In the genomic region with DNA sequence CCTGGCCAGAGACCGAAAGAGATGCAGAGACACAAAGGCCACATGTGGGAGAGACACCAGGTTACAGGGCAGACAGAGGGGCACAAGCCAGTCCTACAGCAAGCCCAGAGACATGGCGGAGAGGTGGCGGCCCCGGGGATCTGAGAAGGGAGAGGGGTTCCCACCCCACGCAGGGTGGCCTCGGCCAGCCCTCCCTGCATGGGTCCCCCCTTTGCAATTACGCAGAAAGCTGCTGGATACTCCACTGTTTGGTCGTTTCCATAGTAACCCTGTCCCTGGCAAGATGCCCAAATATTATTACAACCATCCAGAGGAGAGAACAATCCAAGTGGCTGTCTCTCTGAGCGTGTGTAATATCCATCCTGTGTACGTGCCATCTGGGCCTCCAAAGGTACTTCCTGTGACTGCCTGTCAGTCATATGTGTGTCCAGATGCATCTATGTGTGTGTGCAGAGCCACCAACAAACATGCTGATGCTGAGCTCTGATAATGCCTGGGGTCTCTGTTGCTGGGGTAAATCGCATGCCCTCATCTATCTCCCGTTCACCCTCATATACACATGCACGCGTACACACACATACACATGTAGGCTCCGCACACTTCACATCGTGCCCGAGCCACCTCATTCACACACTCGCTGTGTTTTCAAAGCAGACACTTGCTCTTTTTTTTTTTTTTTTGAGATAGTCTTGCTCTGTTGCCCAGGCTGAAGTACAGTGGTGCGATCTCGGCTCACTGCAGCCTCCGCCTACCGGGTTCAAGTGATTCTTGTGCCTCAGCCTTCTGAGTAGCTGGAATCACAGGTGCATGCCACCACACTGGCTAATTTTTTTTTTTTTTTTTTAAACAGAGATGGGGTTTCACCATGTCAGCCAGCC, we compare ENCODE assay signal across 8 cellular contexts. TPM values are rescaled to one million over a fixed set of nuclear protein-coding genes. Genes with fewer than 3 reads are reported as not detected.
DNase-seq lines count a peak whose midpoint lies in the region; ATAC-seq, FAIRE-seq and TF ChIP-seq lines count a peak whose summit lies in the region.

No MANE protein-coding gene starts in this region.

- no peak overlapping the region for H2BK5ac ChIP-seq in neuronal stem cell (ENCODE audit: low read length)

- no peak for ATAC-seq in K562
- ATAC-seq in left colon: peak; percentile 67
- no peak for ATAC-seq in HG03565 (IDR thresholded peaks at IDR 0.05; ENCODE audit: unreplicated experiment)

- peak overlapping the region; percentile 75 for H3K4me2 ChIP-seq in BLaER1
- no peak overlapping the region for H3K4me2 ChIP-seq in K562 (ENCODE audit: insufficient read depth, low read length)
- no peak overlapping the region for H3K4me2 ChIP-seq in neuronal stem cell (ENCODE audit: insufficient read depth, low read length, poor library complexity, severe bottlenecking)

- H4K20me1 ChIP-seq in BLaER1: peaks cover 14% of the 10 kb centered on the region; the same call in 1 of the 2 replicates
- peaks cover 13% of the 10 kb centered on the region for H4K20me1 ChIP-seq in K562 (replicated peaks; ENCODE audit: control insufficient read depth, insufficient read depth, low read length)

- TF ChIP-seq POLR2A in K562 (conservative IDR thresholded peaks at IDR 0.05): no peak

- H3K36me3 ChIP-seq in BLaER1: peaks cover 19% of the 10 kb centered on the region; the same call in 1 of the 2 replicates
- H3K36me3 ChIP-seq in K562 (ENCODE audit: control insufficient read depth, insufficient read depth, low read length): peaks cover 38% of the 10 kb centered on the region; the same call in 2 of the 3 replicates
- H3K36me3 ChIP-seq in neuronal stem cell (replicated peaks in 1 of 2; ENCODE audit: control insufficient read depth in 2 of 2, insufficient read depth in 2 of 2, low read length in 2 of 2): peaks cover 31 to 59% of the 10 kb centered on the region in 2 donors

- H3K27ac ChIP-seq in BLaER1: no peak overlapping the region
- no peak overlapping the region; the same call in 2 of the 3 replicates for H3K27ac ChIP-seq in K562 (ENCODE audit: extremely low read depth, low read depth, low read length)
- no peak overlapping the region for H3K27ac ChIP-seq in neuronal stem cell (replicated peaks; ENCODE audit: low read length)

- H3K27me3 ChIP-seq in BLaER1 (peaks cover 2% of the 10 kb centered on the region), K562 (ENCODE audit: control insufficient read depth in 2 of 2, insufficient read depth in 2 of 2, low read length in 2 of 2) (no peaks in the 10 kb centered on the region), neuronal stem cell (ENCODE audit: control insufficient read depth in 3 of 3, insufficient read depth in 3 of 3, low read depth in 1 of 3, low read length in 3 of 3) (no peaks in the 10 kb centered on the region)

- H4K91ac ChIP-seq in neuronal stem cell (ENCODE audit: low read depth, low read length, poor library complexity): no peak overlapping the region

- FAIRE-seq in K562 (lab: Jason Lieb, UNC): no peak

- no peak overlapping the region for H3K14ac ChIP-seq in neuronal stem cell (ENCODE audit: low read length)

- no peak overlapping the region for H2BK15ac ChIP-seq in neuronal stem cell (ENCODE audit: low read length)

- H3K4me3 ChIP-seq in BLaER1 (no peak overlapping the region), K562 (no peak overlapping the region), neuronal stem cell (ENCODE audit: low read length in 2 of 2) (peak overlapping the region in 1 of 2 donors; percentile 27)

- no peak overlapping the region for H3K23ac ChIP-seq in neuronal stem cell (ENCODE audit: low read depth, low read length, poor library complexity)

- intact Hi-C loops in K562 (cut with micrococcal nuclease) (no loop called here), left colon (cut with DNase I, micrococcal nuclease) (no loop called here)

- TF ChIP-seq RAD21 in K562 (CRISPR knock-in tag; conservative IDR thresholded peaks at IDR 0.05 in 1 of 2, IDR thresholded peaks at IDR 0.05 in 1 of 2): no peak

- WGBS in K562 (ENCODE audit: insufficient coverage, low coverage, missing lambda C conversion rate): 72% methylated on average over 19 of the region's 22 CpGs
- WGBS in neuronal stem cell (ENCODE audit: extremely low coverage in 2 of 2, insufficient read length in 2 of 2, insufficient replicate concordance in 1 of 2), 2 donors: no CpG with 5 or more reads among the region's 22 CpGs

- no peak overlapping the region for H2AK5ac ChIP-seq in neuronal stem cell (ENCODE audit: low read depth, low read length)

- H3K9me3 ChIP-seq in BLaER1 (no peaks in the 10 kb centered on the region), K562 (replicated peaks; ENCODE audit: control insufficient read depth, insufficient read depth, low read depth, low read length) (no peaks in the 10 kb centered on the region), neuronal stem cell (replicated peaks in 1 of 2; ENCODE audit: control insufficient read depth in 2 of 2, insufficient read depth in 1 of 2, low read depth in 1 of 2, low read length in 2 of 2) (no peaks in the 10 kb centered on the region)

- no peak for TF ChIP-seq CTCF in K562 (IDR thresholded peaks at IDR 0.05 in 2 of 3, conservative IDR thresholded peaks at IDR 0.05 in 1 of 3; ENCODE audit: insufficient read depth in 2 of 3, low read depth in 1 of 3, low read length in 3 of 3)

- H3K4ac ChIP-seq in neuronal stem cell (ENCODE audit: low read length): no peak overlapping the region

- BruUV-seq in K562 (replicated peaks; lab: Mats Ljungman, UMichigan): no TSS peak

- H2BK12ac ChIP-seq in neuronal stem cell (ENCODE audit: low read length): no peak overlapping the region

- H4K8ac ChIP-seq in neuronal stem cell (ENCODE audit: low read depth, low read length): no peak overlapping the region

- in situ Hi-C loops in K562 (cut with MboI): no loop called here

- H2AFZ ChIP-seq in K562 (ENCODE audit: low read depth, low read length): no peak overlapping the region
- H2AFZ ChIP-seq in neuronal stem cell (ENCODE audit: low read length): no peak overlapping the region

- peaks cover 59% of the 10 kb centered on the region for H3K79me2 ChIP-seq in K562 (ENCODE audit: control insufficient read depth, insufficient read depth, low read length)

- peaks cover 34% of the 10 kb centered on the region for H3K79me1 ChIP-seq in neuronal stem cell (ENCODE audit: low read depth, low read length)

- no peak for TF ChIP-seq EP300 in K562 (IDR thresholded peaks at IDR 0.05; ENCODE audit: low read length)

- CTCF ChIA-PET in K562 (lab: Yijun Ruan, JAX; ENCODE audit: low intra/inter-chr PET ratio): no interaction called here

- H2BK120ac ChIP-seq in neuronal stem cell (ENCODE audit: low read depth, low read length): no peak overlapping the region

- no peak overlapping the region for H3K9ac ChIP-seq in BLaER1
- H3K9ac ChIP-seq in K562 (ENCODE audit: insufficient read depth in 1 of 2, low read depth in 2 of 2, low read length in 2 of 2): 0 out of 4 replicates have a peak overlapping the region, but pooled peaks of 1 of the 2 experiments have one; percentile 1
- no peak overlapping the region for H3K9ac ChIP-seq in neuronal stem cell (ENCODE audit: low read depth, low read length, poor library complexity)

- H3K4me1 ChIP-seq in BLaER1 (peaks cover 86% of the 10 kb centered on the region), K562 (replicated peaks in 1 of 2; ENCODE audit: control insufficient read depth in 2 of 2, insufficient read depth in 2 of 2, low read length in 2 of 2) (peaks cover 19 to 40% of the 10 kb centered on the region in 2 experiments), neuronal stem cell (ENCODE audit: control insufficient read depth in 2 of 2, insufficient read depth in 1 of 2, low read depth in 1 of 2, low read length in 2 of 2) (peaks cover 23 to 25% of the 10 kb centered on the region in 2 donors)

- peaks cover 7% of the 10 kb centered on the region for H3K9me1 ChIP-seq in K562 (ENCODE audit: control insufficient read depth, insufficient read depth, low read length)

- DNase-seq in NCI-H1436 treated with DMSO at 0.1 percent for 48 hours (lab: John Stamatoyannopoulos, UW) (peak; percentile 61), K562 (ENCODE audit: extremely low read depth in 1 of 4, low spot score in 3 of 4) (no peak), left colon (peak; percentile 53 to 79), ureter (ENCODE audit: low spot score) (peak; percentile 79), neuronal stem cell (ENCODE audit: low spot score) (no peak), germinal center (ENCODE audit: low spot score) (no peak)

- POLR2A ChIA-PET in K562 (lab: Yijun Ruan, JAX): interaction anchor here (1.6 kb wide), 1 partner anchor 11 kb away, joined by 6 read pairs; no protein-coding TSS in a partner anchor

- H3K18ac ChIP-seq in neuronal stem cell (ENCODE audit: low read length): no peak overlapping the region

RNA-seq across cellular contexts. Expression of a gene that starts 5.5 kb away (rescaled TPM):
- total RNA-seq in K562 (2011; cell fraction: chromatin; rRNA removed; ENCODE audit: low replicate concordance): 12.2 and 22.3 TPM in 2 replicates
- 14.2 and 14.7 TPM in 2 replicates for total RNA-seq in K562 (2011; cell fraction: nucleolus; rRNA removed)
- total RNA-seq in K562 (2011; cell fraction: nucleoplasm; rRNA removed): 12.9 and 19.9 TPM in 2 replicates
- total RNA-seq in K562 (2014; rRNA removed): 6.6 and 8.3 TPM in 2 replicates
- total RNA-seq in K562 (2014; rRNA removed; fragmentation: Illumina TruSeq; extraction: Trizol): 3.0 and 3.7 TPM in 2 replicates
- 4.0 and 5.1 TPM in 2 replicates for total RNA-seq in K562 (2015; rRNA removed; fragmentation: Illumina TruSeq; extraction: Trizol)
- total RNA-seq in K562 (2021): 33.4 and 33.7 TPM in 2 replicates
- 5.9 and 7.0 TPM in 2 replicates for polyA plus RNA-seq in K562 (2011; rRNA removed)
- 7.1 and 19.3 TPM in 2 replicates for polyA plus RNA-seq in K562 (2011; cell fraction: cytosol; rRNA removed)
- polyA plus RNA-seq in K562 (2011; cell fraction: nucleus; rRNA removed): 12.9 and 33.2 TPM in 2 replicates
- 22.2 and 28.1 TPM in 2 replicates for polyA plus RNA-seq in K562 (2012)
- 14.0 and 17.8 TPM in 2 replicates for polyA plus RNA-seq in K562 (2014; fragmentation: Illumina TruSeq; extraction: Trizol)
- 1 to 10 TPM; 1.3 to 1.4 TPM for polyA plus RNA-seq in K562 (2014; fragmentation: Nextera tagmentation; extraction: Ambion mirVana)
- polyA plus RNA-seq in K562 (2014; rRNA removed): 17.1 and 20.3 TPM in 2 replicates
- 4.2 and 5.7 TPM in 2 replicates for polyA minus RNA-seq in K562 (2011; rRNA and poly(A)+ RNA removed)
- polyA minus RNA-seq in K562 (2011; cell fraction: cytosol; rRNA and poly(A)+ RNA removed): 12.4 and 18.0 TPM in 2 replicates
- polyA minus RNA-seq in K562 (2011; cell fraction: nucleus; rRNA and poly(A)+ RNA removed): 3.0 and 5.5 TPM in 2 replicates
- 10 to 100 TPM; 41.1 to 53.7 TPM for total RNA-seq in left colon
- 54.5 TPM for total RNA-seq in ureter
- polyA plus RNA-seq in neuronal stem cell (2013, experiment 1 of 2): 74.0 TPM
- 69.4 TPM for polyA plus RNA-seq in neuronal stem cell (2013, experiment 2 of 2)

RNA-seq across cellular contexts. Expression of a gene that starts 9.9 kb away (rescaled TPM):
- total RNA-seq in K562 (2011; cell fraction: chromatin; rRNA removed; ENCODE audit: low replicate concordance): 28.6 and 81.3 TPM in 2 replicates
- total RNA-seq in K562 (2011; cell fraction: nucleolus; rRNA removed): 130 and 156 TPM in 2 replicates
- total RNA-seq in K562 (2011; cell fraction: nucleoplasm; rRNA removed): 96.8 and 111 TPM in 2 replicates
- 509 and 525 TPM in 2 replicates for total RNA-seq in K562 (2014; rRNA removed)
- 498 and 574 TPM in 2 replicates for total RNA-seq in K562 (2014; rRNA removed; fragmentation: Illumina TruSeq; extraction: Trizol)
- total RNA-seq in K562 (2015; rRNA removed; fragmentation: Illumina TruSeq; extraction: Trizol): 469 and 476 TPM in 2 replicates
- total RNA-seq in K562 (2021): 460 and 522 TPM in 2 replicates
- 331 and 538 TPM in 2 replicates for polyA plus RNA-seq in K562 (2011; rRNA removed)
- polyA plus RNA-seq in K562 (2011; cell fraction: cytosol; rRNA removed): 662 and 1,258 TPM in 2 replicates
- polyA plus RNA-seq in K562 (2011; cell fraction: nucleus; rRNA removed): 149 and 186 TPM in 2 replicates
- 361 and 450 TPM in 2 replicates for polyA plus RNA-seq in K562 (2012)
- 538 and 584 TPM in 2 replicates for polyA plus RNA-seq in K562 (2014; fragmentation: Illumina TruSeq; extraction: Trizol)
- 1,000 to 10,000 TPM; 2,413 to 2,775 TPM for polyA plus RNA-seq in K562 (2014; fragmentation: Nextera tagmentation; extraction: Ambion mirVana)
- 729 and 824 TPM in 2 replicates for polyA plus RNA-seq in K562 (2014; rRNA removed)
- 209 and 374 TPM in 2 replicates for polyA minus RNA-seq in K562 (2011; rRNA and poly(A)+ RNA removed)
- polyA minus RNA-seq in K562 (2011; cell fraction: cytosol; rRNA and poly(A)+ RNA removed): 99.7 and 217 TPM in 2 replicates
- polyA minus RNA-seq in K562 (2011; cell fraction: nucleus; rRNA and poly(A)+ RNA removed): 36.3 and 46.2 TPM in 2 replicates
- 100 to 1,000 TPM; 131 to 154 TPM for total RNA-seq in left colon
- total RNA-seq in ureter: 156 TPM
- 263 TPM for polyA plus RNA-seq in neuronal stem cell (2013, experiment 1 of 2)
- polyA plus RNA-seq in neuronal stem cell (2013, experiment 2 of 2): 265 TPM

RNA-seq across cellular contexts. Expression of a gene that starts 12.5 kb away (rescaled TPM):
- total RNA-seq in K562 (2011; cell fraction: chromatin; rRNA removed; ENCODE audit: low replicate concordance): 5.3 and 11.2 TPM in 2 replicates
- 8.9 and 9.2 TPM in 2 replicates for total RNA-seq in K562 (2011; cell fraction: nucleolus; rRNA removed)
- total RNA-seq in K562 (2011; cell fraction: nucleoplasm; rRNA removed): 10.9 and 12.7 TPM in 2 replicates
- 21.7 and 29.6 TPM in 2 replicates for total RNA-seq in K562 (2014; rRNA removed)
- total RNA-seq in K562 (2014; rRNA removed; fragmentation: Illumina TruSeq; extraction: Trizol): 7.2 and 11.7 TPM in 2 replicates
- total RNA-seq in K562 (2015; rRNA removed; fragmentation: Illumina TruSeq; extraction: Trizol): 15.6 and 15.7 TPM in 2 replicates
- 60.7 and 78.7 TPM in 2 replicates for total RNA-seq in K562 (2021)
- 13.0 and 20.5 TPM in 2 replicates for polyA plus RNA-seq in K562 (2011; rRNA removed)
- polyA plus RNA-seq in K562 (2011; cell fraction: cytosol; rRNA removed): 7.8 and 30.3 TPM in 2 replicates
- polyA plus RNA-seq in K562 (2011; cell fraction: nucleus; rRNA removed): 6.0 and 11.9 TPM in 2 replicates
- 25.2 and 31.6 TPM in 2 replicates for polyA plus RNA-seq in K562 (2012)
- polyA plus RNA-seq in K562 (2014; fragmentation: Illumina TruSeq; extraction: Trizol): 15.0 and 29.4 TPM in 2 replicates
- polyA plus RNA-seq in K562 (2014; fragmentation: Nextera tagmentation; extraction: Ambion mirVana): 10 to 100 TPM in 1 of 2 experiments, 1 to 10 TPM in 1; 5.0 to 10.7 TPM
- polyA plus RNA-seq in K562 (2014; rRNA removed): 38.9 and 57.5 TPM in 2 replicates
- polyA minus RNA-seq in K562 (2011; rRNA and poly(A)+ RNA removed): 2.4 and 3.5 TPM in 2 replicates
- 4.8 and 12.4 TPM in 2 replicates for polyA minus RNA-seq in K562 (2011; cell fraction: cytosol; rRNA and poly(A)+ RNA removed)
- 2.6 and 3.9 TPM in 2 replicates for polyA minus RNA-seq in K562 (2011; cell fraction: nucleus; rRNA and poly(A)+ RNA removed)
- 10 to 100 TPM; 91.6 to 99.8 TPM for total RNA-seq in left colon
- 60.1 TPM for total RNA-seq in ureter
- 4.7 TPM for polyA plus RNA-seq in neuronal stem cell (2013, experiment 1 of 2)
- 4.8 TPM for polyA plus RNA-seq in neuronal stem cell (2013, experiment 2 of 2)

RNA-seq across cellular contexts. Expression of a gene that starts 37.6 kb away (rescaled TPM):
- total RNA-seq in K562 (2011; cell fraction: chromatin; rRNA removed; ENCODE audit: low replicate concordance): 330 and 658 TPM in 2 replicates
- 248 and 270 TPM in 2 replicates for total RNA-seq in K562 (2011; cell fraction: nucleolus; rRNA removed)
- total RNA-seq in K562 (2011; cell fraction: nucleoplasm; rRNA removed): 297 and 366 TPM in 2 replicates
- total RNA-seq in K562 (2014; rRNA removed) (31.4 and 34.9 TPM in 2 replicates), K562 (2014; rRNA removed; fragmentation: Illumina TruSeq; extraction: Trizol) (17.4 and 18.4 TPM in 2 replicates), K562 (2015; rRNA removed; fragmentation: Illumina TruSeq; extraction: Trizol) (22.7 and 23.6 TPM in 2 replicates), K562 (2021) (61.3 and 71.7 TPM in 2 replicates), left colon (10 to 100 TPM; 82.5 to 87.9 TPM), ureter (209 TPM)
- polyA plus RNA-seq in K562 (2011; rRNA removed) (30.0 and 30.6 TPM in 2 replicates), K562 (2014; fragmentation: Illumina TruSeq; extraction: Trizol) (30.2 and 33.4 TPM in 2 replicates), K562 (2014; fragmentation: Nextera tagmentation; extraction: Ambion mirVana) (1 to 10 TPM; 3.1 to 3.4 TPM), K562 (2014; rRNA removed) (47.8 and 55.0 TPM in 2 replicates)
- 11.8 and 25.6 TPM in 2 replicates for polyA plus RNA-seq in K562 (2011; cell fraction: cytosol; rRNA removed)
- 127 and 214 TPM in 2 replicates for polyA plus RNA-seq in K562 (2011; cell fraction: nucleus; rRNA removed)
- polyA plus RNA-seq in K562 (2012): 36.2 and 46.8 TPM in 2 replicates
- 20.1 and 32.9 TPM in 2 replicates for polyA minus RNA-seq in K562 (2011; rRNA and poly(A)+ RNA removed)
- polyA minus RNA-seq in K562 (2011; cell fraction: cytosol; rRNA and poly(A)+ RNA removed): 13.9 and 19.0 TPM in 2 replicates
- polyA minus RNA-seq in K562 (2011; cell fraction: nucleus; rRNA and poly(A)+ RNA removed): 52.0 and 68.0 TPM in 2 replicates
- polyA plus RNA-seq in neuronal stem cell (2013, experiment 1 of 2): 14.2 TPM
- polyA plus RNA-seq in neuronal stem cell (2013, experiment 2 of 2): 14.1 TPM

RNA-seq across cellular contexts. Expression of a gene that starts 56.7 kb away (rescaled TPM):
- 27.6 and 39.9 TPM in 2 replicates for total RNA-seq in K562 (2011; cell fraction: chromatin; rRNA removed; ENCODE audit: low replicate concordance)
- 17.5 and 18.2 TPM in 2 replicates for total RNA-seq in K562 (2011; cell fraction: nucleolus; rRNA removed)
- 23.2 and 28.6 TPM in 2 replicates for total RNA-seq in K562 (2011; cell fraction: nucleoplasm; rRNA removed)
- total RNA-seq in K562 (2014; rRNA removed) (14.4 and 18.1 TPM in 2 replicates), K562 (2014; rRNA removed; fragmentation: Illumina TruSeq; extraction: Trizol) (24.0 and 24.1 TPM in 2 replicates), K562 (2015; rRNA removed; fragmentation: Illumina TruSeq; extraction: Trizol) (27.9 and 29.3 TPM in 2 replicates), K562 (2021) (25.8 and 29.9 TPM in 2 replicates), left colon (10 to 100 TPM; 14.1 to 18.5 TPM), ureter (44.7 TPM)
- polyA plus RNA-seq in K562 (2011; rRNA removed) (16.6 and 23.0 TPM in 2 replicates), K562 (2014; fragmentation: Illumina TruSeq; extraction: Trizol) (25.5 and 29.6 TPM in 2 replicates), K562 (2014; fragmentation: Nextera tagmentation; extraction: Ambion mirVana) (1 to 10 TPM; 3.7 to 5.7 TPM), K562 (2014; rRNA removed) (17.9 and 27.2 TPM in 2 replicates)
- 14.6 and 27.3 TPM in 2 replicates for polyA plus RNA-seq in K562 (2011; cell fraction: cytosol; rRNA removed)
- polyA plus RNA-seq in K562 (2011; cell fraction: nucleus; rRNA removed): 34.1 and 43.1 TPM in 2 replicates
- 19.7 and 23.1 TPM in 2 replicates for polyA plus RNA-seq in K562 (2012)
- 35.1 and 73.8 TPM in 2 replicates for polyA minus RNA-seq in K562 (2011; rRNA and poly(A)+ RNA removed)
- 15.0 and 21.8 TPM in 2 replicates for polyA minus RNA-seq in K562 (2011; cell fraction: cytosol; rRNA and poly(A)+ RNA removed)
- polyA minus RNA-seq in K562 (2011; cell fraction: nucleus; rRNA and poly(A)+ RNA removed): 7.5 and 10.6 TPM in 2 replicates
- polyA plus RNA-seq in neuronal stem cell (2013, experiment 1 of 2): 43.4 TPM
- 45.5 TPM for polyA plus RNA-seq in neuronal stem cell (2013, experiment 2 of 2)

Comparison
In these comparisons a context has a peak if more than half of its experiments do, and no peak if none do; other contexts are left out.
1. DNase-seq: peak in NCI-H1436 treated with DMSO at 0.1 percent for 48 hours (single experiment), left colon (2 of 2) and ureter (single experiment); none in K562 (0 of 4), neuronal stem cell (single experiment) and germinal center (single experiment).